Comparison of ENCODE assay signal across 8 cellular contexts in genomic region chr11:3000032-3000961, GRCh38. TPM values are rescaled to one million over a fixed set of nuclear protein-coding genes. Genes with fewer than 3 reads are reported as not detected.
A peak's percentile ranks its signal among the peaks of the same experiment; 100 is the strongest.
DNase-seq lines count a peak whose midpoint lies in the region; ATAC-seq and TF ChIP-seq lines count a peak whose summit lies in the region.

No MANE protein-coding gene starts in this region.

- intact Hi-C loops in body of pancreas (cut with DNase I): no loop called here
- intact Hi-C loops in thyroid gland (cut with DNase I): no loop called here

- H3K4me3 ChIP-seq in body of pancreas (no peak overlapping the region), thyroid gland (replicated peaks in 1 of 3) (no peak overlapping the region)

- H3K9me3 Mint-ChIP-seq in activated CD8-positive, alpha-beta T cell treated with anti-CD3 and anti-CD28 coated beads, Interleukin-2, amount 10 ng/mL, durations not matched to agents 7 days and 5 days (ENCODE audit: insufficient read depth): no peaks in the 10 kb centered on the region

- CTCF ChIA-PET in activated CD8-positive, alpha-beta T cell treated with anti-CD3 and anti-CD28 coated beads, Interleukin-2, amount 10 ng/mL, durations not matched to agents 7 days and 5 days (lab: Charles Lee): interaction anchor here (1.4 to 2.0 kb wide), 2 partner anchors 11 to 25 kb away, joined by 5 to 6 read pairs; no protein-coding TSS in a partner anchor

- H3K27me3 Mint-ChIP-seq in activated CD8-positive, alpha-beta T cell treated with anti-CD3 and anti-CD28 coated beads, Interleukin-2, amount 10 ng/mL, durations not matched to agents 7 days and 5 days (ENCODE audit: low read depth): no peaks in the 10 kb centered on the region

- no peak overlapping the region for H3K4me3 Mint-ChIP-seq in activated CD8-positive, alpha-beta T cell treated with anti-CD3 and anti-CD28 coated beads, Interleukin-2, amount 10 ng/mL, durations not matched to agents 7 days and 5 days

- TF ChIP-seq POLR2A in body of pancreas (IDR thresholded peaks at IDR 0.05): peak in 1 of 3 donors; percentile 25
- peak in 1 of 2 donors; percentile 53 for TF ChIP-seq POLR2A in thyroid gland (IDR thresholded peaks at IDR 0.05)

- peaks cover 54% of the 10 kb centered on the region for H3K36me3 Mint-ChIP-seq in activated CD8-positive, alpha-beta T cell treated with anti-CD3 and anti-CD28 coated beads, Interleukin-2, amount 10 ng/mL, durations not matched to agents 7 days and 5 days (ENCODE audit: low read depth)

- TF ChIP-seq CTCF in body of pancreas (IDR thresholded peaks at IDR 0.05) (no peak), thyroid gland (IDR thresholded peaks at IDR 0.05) (no peak)

- H3K4me1 ChIP-seq in body of pancreas: peaks cover 54% of the 10 kb centered on the region
- H3K4me1 ChIP-seq in thyroid gland: peaks cover 36 to 50% of the 10 kb centered on the region in 2 donors

- peak; percentile 58 for DNase-seq in NCI-H1694 treated with DMSO at 0.1 percent for 48 hours (lab: John Stamatoyannopoulos, UW)
- DNase-seq in body of pancreas: peak; percentile 81 to 92 (median 90)
- DNase-seq in iris pigment epithelial cell (ENCODE audit: low read depth): peak; percentile 83
- peak; percentile 100 for DNase-seq in thyroid gland
- DNase-seq in activated CD8-positive, alpha-beta T cell treated with anti-CD3 and anti-CD28 coated beads, Interleukin-2, amount 10 ng/mL, durations not matched to agents 7 days and 5 days: no peak
- no peak for DNase-seq in SKM-1 treated with dmso at 0.1 percent for 144 hours (lab: John Stamatoyannopoulos, UW; ENCODE audit: unreplicated experiment)
- no peak for DNase-seq in KBM-7

- peak overlapping the region; percentile 72 to 77 (median 74) for H3K27ac ChIP-seq in body of pancreas
- H3K27ac ChIP-seq in thyroid gland: peak overlapping the region; percentile 92 to 98 (median 94)

- H3K4me1 Mint-ChIP-seq in activated CD8-positive, alpha-beta T cell treated with anti-CD3 and anti-CD28 coated beads, Interleukin-2, amount 10 ng/mL, durations not matched to agents 7 days and 5 days (ENCODE audit: low read depth): peaks cover 15% of the 10 kb centered on the region

- H3K36me3 ChIP-seq in body of pancreas (replicated peaks in 1 of 2; ENCODE audit: insufficient read depth in 1 of 2, low read depth in 2 of 2): peaks cover 0 to 7% of the 10 kb centered on the region in 2 donors
- H3K36me3 ChIP-seq in thyroid gland: peaks cover 5 to 8% of the 10 kb centered on the region in 2 donors

- in situ Hi-C loops in KBM-7 (cut with MboI; ENCODE audit: low pct_unique_long_range_greater_than_20kb, low sequenced_read_pairs): no loop called here

- no peak overlapping the region for H3K27ac Mint-ChIP-seq in activated CD8-positive, alpha-beta T cell treated with anti-CD3 and anti-CD28 coated beads, Interleukin-2, amount 10 ng/mL, durations not matched to agents 7 days and 5 days

- no peaks in the 10 kb centered on the region for H3K27me3 ChIP-seq in body of pancreas
- no peaks in the 10 kb centered on the region for H3K27me3 ChIP-seq in thyroid gland

- ATAC-seq in body of pancreas: peak; percentile 74
- ATAC-seq in GM18861 (IDR thresholded peaks at IDR 0.05; ENCODE audit: unreplicated experiment): no peak
- no peak for ATAC-seq in activated CD8-positive, alpha-beta T cell treated with anti-CD3 and anti-CD28 coated beads, Interleukin-2, amount 10 ng/mL, durations not matched to agents 7 days and 5 days

- POLR2A ChIA-PET in activated CD8-positive, alpha-beta T cell treated with anti-CD3 and anti-CD28 coated beads, Interleukin-2, amount 10 ng/mL, durations not matched to agents 7 days and 5 days (lab: Charles Lee): interaction anchor here (1.1 kb wide), 1 partner anchor 15 kb away, joined by 5 read pairs; no protein-coding TSS in a partner anchor

- WGBS in body of pancreas, 2 donors: 45 to 67% methylated on average over 3 to 17 of the region's 17 CpGs
- WGBS in thyroid gland, 2 donors: 45 to 50% methylated on average over 12 to 17 of the region's 17 CpGs

- H3K9me3 ChIP-seq in body of pancreas: no peaks in the 10 kb centered on the region
- no peaks in the 10 kb centered on the region for H3K9me3 ChIP-seq in thyroid gland

RNA-seq across cellular contexts. Expression of gene NAP1L4, which starts 8.2 kb away (rescaled TPM):
- total RNA-seq in body of pancreas: 10 to 100 TPM; 45.9 to 57.7 TPM
- total RNA-seq in thyroid gland: 100 to 1,000 TPM; 104 to 117 (median 108) TPM
- 100 to 1,000 TPM; 287 to 300 TPM for total RNA-seq in activated CD8-positive, alpha-beta T cell treated with anti-CD3 and anti-CD28 coated beads, Interleukin-2, amount 10 ng/mL, durations not matched to agents 7 days and 5 days

RNA-seq across cellular contexts. Expression of gene CARS1, which starts 56.9 kb away (rescaled TPM):
- 10 to 100 TPM; 15.8 to 20.8 TPM for total RNA-seq in body of pancreas
- 10 to 100 TPM; 36.7 to 56.2 (median 50.1) TPM for total RNA-seq in thyroid gland
- 10 to 100 TPM; 74.6 to 81.5 TPM for total RNA-seq in activated CD8-positive, alpha-beta T cell treated with anti-CD3 and anti-CD28 coated beads, Interleukin-2, amount 10 ng/mL, durations not matched to agents 7 days and 5 days

Comparison
In these comparisons a context has a peak if more than half of its experiments do, and no peak if none do; other contexts are left out.
1. DNase-seq: peak in NCI-H1694 treated with DMSO at 0.1 percent for 48 hours (single experiment), body of pancreas (4 of 4), iris pigment epithelial cell (single experiment) and thyroid gland (2 of 2); none in activated CD8-positive, alpha-beta T cell treated with anti-CD3 and anti-CD28 coated beads, Interleukin-2, amount 10 ng/mL, durations not matched to agents 7 days and 5 days (single experiment), SKM-1 treated with dmso at 0.1 percent for 144 hours (single experiment) and KBM-7 (single experiment).